In the genomic region with DNA sequence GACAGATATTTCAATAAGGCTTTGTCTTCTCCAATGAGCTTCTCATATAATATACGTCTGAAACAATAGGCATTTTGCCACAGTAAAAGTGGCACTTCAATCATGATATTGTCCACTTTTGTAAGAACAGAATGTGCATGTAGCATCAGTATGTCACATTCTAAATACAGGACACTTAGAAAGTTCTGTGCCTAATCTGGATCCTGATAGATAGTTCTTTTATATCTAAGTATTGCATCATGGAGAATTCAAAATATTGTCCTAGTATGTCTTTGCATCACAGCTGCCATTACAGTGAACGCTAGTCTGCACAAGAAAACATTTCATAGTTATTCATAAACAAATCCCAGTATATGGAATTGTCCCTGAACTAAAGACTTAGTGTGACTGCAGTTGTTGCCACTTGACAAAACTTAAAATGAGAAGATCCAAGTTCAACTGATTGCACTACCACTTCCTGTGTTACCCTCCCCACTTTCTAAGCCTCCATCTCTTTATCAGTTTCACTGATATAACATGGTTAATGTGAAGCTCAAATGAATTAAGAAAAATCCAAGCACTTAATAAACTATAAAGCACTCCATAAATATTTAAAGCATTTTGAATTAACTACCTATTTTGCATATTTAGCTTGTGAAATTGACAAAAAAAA, we compare ENCODE assay signal across 16 cellular contexts.
"Had no signal": no experiment of that assay in that cellular context is flagged by ENCODE, and none has a peak within 500 bp of the region (broad histone marks: within the 10 kb centered on the region; RNA-seq: fewer than 3 reads in every experiment).

No MANE protein-coding gene starts in this region.

- H3K9me3 Mint-ChIP-seq: activated CD4-positive, alpha-beta T cell treated with anti-CD3 and anti-CD28 coated beads, Interleukin-2, amount 10 ng/mL, durations not matched to agents 7 days and 5 days; activated T-helper 1 cell treated with anti-CD3 and anti-CD28 coated beads, Interleukin-12 subunit alpha, Interleukin-12 subunit beta, Interleukin-2, Interleukin-4 antibody, amounts not matched to agents 30 ng/mL and 10 ng/mL and 1 ng/mL, durations not matched to agents 14 hours and 24 hours and 36 hours; dendritic cell treated with granulocyte-macrophage colony-stimulating factor and Interleukin-4, amounts not matched to agents 40 ng/mL and 50 ng/mL, for 4 days; T-helper 1 cell treated with Interleukin-12 subunit alpha and Interleukin-12 subunit beta and Interleukin-4 antibody, amounts not matched to agents 30 μg/mL and 1 μg/mL, for 36 hours; type B pancreatic cell had no signal

- H3K27me3 Mint-ChIP-seq: activated CD4-positive, alpha-beta T cell treated with anti-CD3 and anti-CD28 coated beads, Interleukin-2, amount 10 ng/mL, durations not matched to agents 7 days and 5 days; dendritic cell treated with granulocyte-macrophage colony-stimulating factor and Interleukin-4, amounts not matched to agents 40 ng/mL and 50 ng/mL, for 4 days; type B pancreatic cell had no signal

- DNase-seq: activated CD4-positive, alpha-beta T cell treated with anti-CD3 and anti-CD28 coated beads, Interleukin-2, amount 10 ng/mL, durations not matched to agents 7 days and 5 days; activated CD4-positive, CD25-positive, alpha-beta regulatory T cell; activated naive CD4-positive, alpha-beta T cell; anterior cingulate cortex; effector memory CD4-positive, alpha-beta T cell; foreskin melanocyte; head of caudate nucleus; left cardiac atrium; retina; stimulated activated CD4-positive, alpha-beta T cell treated with anti-CD3 and anti-CD28 coated beads, Interleukin-4, amount 100 ng/mL, for 4 hours; stimulated activated CD8-positive, alpha-beta memory T cell treated with anti-CD3 and anti-CD28 coated beads, Interleukin-4, amount 100 ng/mL, for 48 hours; stimulated activated naive CD8-positive, alpha-beta T cell treated with anti-CD3 and anti-CD28 coated beads, Interleukin-15, Interleukin-2, amounts not matched to agents 100 U/mL and 50 U/mL, for 24 hours had no signal

- H3K4me3 Mint-ChIP-seq: activated CD4-positive, alpha-beta T cell treated with anti-CD3 and anti-CD28 coated beads, Interleukin-2, amount 10 ng/mL, durations not matched to agents 7 days and 5 days; activated T-helper 1 cell treated with anti-CD3 and anti-CD28 coated beads, Interleukin-12 subunit alpha, Interleukin-12 subunit beta, Interleukin-2, Interleukin-4 antibody, amounts not matched to agents 30 ng/mL and 10 ng/mL and 1 ng/mL, durations not matched to agents 14 hours and 24 hours and 36 hours; dendritic cell treated with granulocyte-macrophage colony-stimulating factor and Interleukin-4, amounts not matched to agents 40 ng/mL and 50 ng/mL, for 4 days; T-helper 1 cell treated with Interleukin-12 subunit alpha and Interleukin-12 subunit beta and Interleukin-4 antibody, amounts not matched to agents 30 μg/mL and 1 μg/mL, for 36 hours; type B pancreatic cell had no signal

- ATAC-seq: stimulated activated naive CD8-positive, alpha-beta T cell treated with anti-CD3 and anti-CD28 coated beads, Interleukin-15, Interleukin-2, amounts not matched to agents 100 U/mL and 50 U/mL, for 24 hours had no signal

- H3K27ac Mint-ChIP-seq: activated CD4-positive, alpha-beta T cell treated with anti-CD3 and anti-CD28 coated beads, Interleukin-2, amount 10 ng/mL, durations not matched to agents 7 days and 5 days; activated T-helper 1 cell treated with anti-CD3 and anti-CD28 coated beads, Interleukin-12 subunit alpha, Interleukin-12 subunit beta, Interleukin-2, Interleukin-4 antibody, amounts not matched to agents 30 ng/mL and 10 ng/mL and 1 ng/mL, durations not matched to agents 14 hours and 24 hours and 36 hours; dendritic cell treated with granulocyte-macrophage colony-stimulating factor and Interleukin-4, amounts not matched to agents 40 ng/mL and 50 ng/mL, for 4 days; T-helper 1 cell treated with Interleukin-12 subunit alpha and Interleukin-12 subunit beta and Interleukin-4 antibody, amounts not matched to agents 30 μg/mL and 1 μg/mL, for 36 hours; type B pancreatic cell had no signal
